21 cellular contexts compared by ENCODE assay signal in the genomic region with DNA sequence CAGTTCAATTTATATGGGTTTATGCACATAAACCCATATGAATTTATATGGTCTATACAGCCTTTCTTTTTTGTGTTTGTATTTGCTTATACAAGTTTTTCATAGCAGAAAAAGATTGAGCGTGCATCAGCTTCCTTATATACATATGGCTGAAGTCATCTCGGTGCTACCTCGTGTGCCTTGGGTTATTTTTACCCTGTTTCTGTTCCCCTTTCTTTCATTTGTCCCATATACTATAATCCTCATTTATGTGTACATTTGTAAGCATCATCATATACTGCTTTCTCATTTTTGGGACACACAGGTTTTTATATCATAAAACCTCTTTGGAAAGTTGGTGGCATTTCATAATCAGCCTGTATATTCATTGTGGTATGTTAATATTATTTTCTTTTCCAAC.
DNase-seq lines count a peak whose midpoint lies in the region; ATAC-seq and TF ChIP-seq lines count a peak whose summit lies in the region.
"Had no signal": no experiment of that assay in that cellular context is flagged by ENCODE, and none has a peak within 500 bp of the region (broad histone marks: within the 10 kb centered on the region; RNA-seq: fewer than 3 reads in every experiment).

No MANE protein-coding gene starts in this region.

- H3K27me3 ChIP-seq in Karpas-422 (ENCODE audit: low read length): no peaks in the 10 kb centered on the region
- H3K27me3 ChIP-seq: ascending aorta, colonic mucosa, upper lobe of left lung had no signal

- H3K4me3 ChIP-seq in Karpas-422 (ENCODE audit: low read length) (peak overlapping the region; percentile 20; the same call in 1 of the 2 replicates), coronary artery (no peak overlapping the region)
- H3K4me3 ChIP-seq: ascending aorta, colonic mucosa, HAP-1, smooth muscle cell, upper lobe of left lung had no signal

- H3K36me3 ChIP-seq in Karpas-422 (ENCODE audit: insufficient read depth, low read length): no peaks in the 10 kb centered on the region
- H3K36me3 ChIP-seq: ascending aorta, colonic mucosa, HAP-1, upper lobe of left lung had no signal

- peak overlapping the region; percentile 63 for H3K4me2 ChIP-seq in Karpas-422 (ENCODE audit: low read depth, low read length, poor library complexity, severe bottlenecking)
- H3K4me2 ChIP-seq: smooth muscle cell had no signal

- H3K4me1 ChIP-seq in Karpas-422 (ENCODE audit: low read length): peaks cover 51% of the 10 kb centered on the region
- H3K4me1 ChIP-seq: ascending aorta, colonic mucosa, parathyroid adenoma had no signal

- TF ChIP-seq CTCF in coronary artery (IDR thresholded peaks at IDR 0.05): no peak

- H3K9ac ChIP-seq in Karpas-422 (ENCODE audit: low read length): no peak overlapping the region
- H3K9ac ChIP-seq: parathyroid adenoma had no signal

- H3K9me2 ChIP-seq in Karpas-422 (replicated peaks; ENCODE audit: insufficient read depth, low read length): no peaks in the 10 kb centered on the region

- DNase-seq in NOMO-1 (lab: John Stamatoyannopoulos, UW; ENCODE audit: unreplicated experiment in 2 of 2) (peak; percentile 18 to 66), NOMO-1 treated with dmso at 0.1 percent for 144 hours (lab: John Stamatoyannopoulos, UW; ENCODE audit: unreplicated experiment) (no peak), Karpas-422 (peak; percentile 82), pons (ENCODE audit: low spot score) (peak; percentile 26), coronary artery (ENCODE audit: low spot score) (no peak), OCI-M1 (lab: John Stamatoyannopoulos, UW) (no peak), AG08395 (ENCODE audit: low spot score) (no peak)
- DNase-seq: colonic mucosa, DMS79 treated with DMSO at 0.1 percent for 48 hours, NCI-H2081, NCI-H524 treated with DMSO at 0.1 percent for 48 hours, upper lobe of left lung had no signal

- no peaks in the 10 kb centered on the region for H3K79me2 ChIP-seq in Karpas-422 (ENCODE audit: low read length)
- H3K79me2 ChIP-seq: parathyroid adenoma had no signal

- peak; percentile 44 for ATAC-seq in HG02798 (IDR thresholded peaks at IDR 0.05; ENCODE audit: poor library complexity, unreplicated experiment)
- ATAC-seq: stimulated activated memory B cell treated with anti-CD40 and anti-IgM and Interleukin-4, amounts not matched to agents 10 μg/mL and 1 μg/mL and 100 μg/mL, for 72 hours had no signal

- no peaks in the 10 kb centered on the region for H3K9me3 ChIP-seq in Karpas-422 (ENCODE audit: low read length)
- H3K9me3 ChIP-seq: ascending aorta, colonic mucosa, HAP-1, upper lobe of left lung had no signal

- 0 out of 2 replicates have a peak overlapping the region, but pooled peaks have one; percentile 24 for H3K27ac ChIP-seq in Karpas-422 (ENCODE audit: low read length)
- H3K27ac ChIP-seq in coronary artery: no peak overlapping the region
- H3K27ac ChIP-seq: 22Rv1, ascending aorta, C4-2B, colonic mucosa, parathyroid adenoma, upper lobe of left lung, VCaP had no signal

- H2AFZ ChIP-seq in Karpas-422 (ENCODE audit: low read length): peak overlapping the region; percentile 40; the same call in 1 of the 2 replicates
- H2AFZ ChIP-seq: parathyroid adenoma had no signal

- no peaks in the 10 kb centered on the region for H4K20me1 ChIP-seq in Karpas-422 (ENCODE audit: insufficient read depth, low read depth, low read length)

Comparison
In these comparisons a context has a peak if more than half of its experiments do, and no peak if none do; other contexts are left out.
1. DNase-seq: peak in NOMO-1 (2 of 2), Karpas-422 (single experiment) and pons (single experiment); none in NOMO-1 treated with dmso at 0.1 percent for 144 hours (single experiment), coronary artery (single experiment), OCI-M1 (single experiment) and AG08395 (single experiment).